In the genomic region with DNA sequence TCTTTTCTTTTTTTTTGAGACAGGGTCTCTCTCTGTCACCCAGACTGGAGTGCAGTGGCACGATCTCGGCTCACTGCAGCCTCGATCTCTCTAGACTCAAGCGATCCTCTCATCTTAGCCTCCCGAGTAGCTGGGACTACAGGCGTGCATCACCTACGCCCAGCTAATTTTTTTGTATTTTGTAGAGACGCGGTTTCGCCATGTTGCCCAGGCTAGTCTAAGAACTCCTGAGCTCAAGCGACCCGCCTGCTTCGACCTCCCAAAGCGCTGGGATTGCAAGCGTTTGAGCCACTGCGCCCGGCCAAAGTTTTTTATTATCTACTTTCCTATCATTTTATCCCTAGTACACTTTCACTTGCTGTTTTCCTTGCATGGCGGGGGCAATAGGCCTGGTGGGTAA, we compare ENCODE assay signal across 9 cellular contexts. TPM values are rescaled to one million over a fixed set of nuclear protein-coding genes. Genes with fewer than 3 reads are reported as not detected.
DNase-seq lines count a peak whose midpoint lies in the region.
"Had no signal": no experiment of that assay in that cellular context is flagged by ENCODE, and none has a peak within 500 bp of the region (broad histone marks: within the 10 kb centered on the region; RNA-seq: fewer than 3 reads in every experiment).

No MANE protein-coding gene starts in this region.

- H3K36me3 Mint-ChIP-seq in activated naive CD4-positive, alpha-beta T cell treated with anti-CD3 and anti-CD28 coated beads, Interleukin-2, amount 50 U/mL, for 24 hours: peaks cover 12% of the 10 kb centered on the region
- H3K36me3 Mint-ChIP-seq in activated CD4-positive, alpha-beta memory T cell treated with anti-CD3 and anti-CD28 coated beads, Interleukin-2, amount 10 ng/mL, durations not matched to agents 7 days and 5 days (ENCODE audit: low read depth): peaks cover 49% of the 10 kb centered on the region

- H3K27me3 Mint-ChIP-seq in activated naive CD4-positive, alpha-beta T cell treated with anti-CD3 and anti-CD28 coated beads, Interleukin-2, amount 50 U/mL, for 24 hours: no peaks in the 10 kb centered on the region
- H3K27me3 Mint-ChIP-seq in activated CD4-positive, alpha-beta memory T cell treated with anti-CD3 and anti-CD28 coated beads, Interleukin-2, amount 10 ng/mL, durations not matched to agents 7 days and 5 days: no peaks in the 10 kb centered on the region

- POLR2A ChIA-PET in activated CD4-positive, alpha-beta memory T cell treated with anti-CD3 and anti-CD28 coated beads, Interleukin-2, amount 10 ng/mL, durations not matched to agents 7 days and 5 days (lab: Charles Lee): interaction anchor here (0.7 to 3.5 kb wide), 8 partner anchors 8 to 155 kb away, joined by 3 to 48 read pairs (median 4); a partner anchor contains a TSS

- no peak for DNase-seq in activated naive CD4-positive, alpha-beta T cell (lab: John Stamatoyannopoulos, UW)
- DNase-seq in activated CD4-positive, alpha-beta memory T cell treated with anti-CD3 and anti-CD28 coated beads, Interleukin-2, amount 10 ng/mL, durations not matched to agents 7 days and 5 days: no peak
- DNase-seq in caudate nucleus (lab: John Stamatoyannopoulos, UW) (no peak), foreskin melanocyte (no peak), DMS79 (lab: John Stamatoyannopoulos, UW) (no peak)

- CTCF ChIA-PET in activated CD4-positive, alpha-beta memory T cell treated with anti-CD3 and anti-CD28 coated beads, Interleukin-2, amount 10 ng/mL, durations not matched to agents 7 days and 5 days (lab: Charles Lee): interaction anchor here (0.8 to 1.5 kb wide), 5 partner anchors 12 to 154 kb away, joined by 4 to 5 read pairs (median 5); a partner anchor contains a TSS

- H3K4me3 Mint-ChIP-seq in activated naive CD4-positive, alpha-beta T cell treated with anti-CD3 and anti-CD28 coated beads, Interleukin-2, amount 50 U/mL, for 24 hours: peak overlapping the region; percentile 94
- H3K4me3 Mint-ChIP-seq in activated CD4-positive, alpha-beta memory T cell treated with anti-CD3 and anti-CD28 coated beads, Interleukin-2, amount 10 ng/mL, durations not matched to agents 7 days and 5 days: peak overlapping the region; percentile 96

- H3K27ac Mint-ChIP-seq in activated naive CD4-positive, alpha-beta T cell treated with anti-CD3 and anti-CD28 coated beads, Interleukin-2, amount 50 U/mL, for 24 hours: no peak overlapping the region
- peak overlapping the region; percentile 97 for H3K27ac Mint-ChIP-seq in activated CD4-positive, alpha-beta memory T cell treated with anti-CD3 and anti-CD28 coated beads, Interleukin-2, amount 10 ng/mL, durations not matched to agents 7 days and 5 days

- H3K4me1 ChIP-seq in thymus (ENCODE audit: control insufficient read depth, insufficient read depth, low read length): peaks cover 11% of the 10 kb centered on the region

- no peaks in the 10 kb centered on the region for H3K36me3 ChIP-seq in thymus (ENCODE audit: control insufficient read depth, insufficient read depth)

- H3K9me3 Mint-ChIP-seq in activated naive CD4-positive, alpha-beta T cell treated with anti-CD3 and anti-CD28 coated beads, Interleukin-2, amount 50 U/mL, for 24 hours: no peaks in the 10 kb centered on the region
- peaks cover 4% of the 10 kb centered on the region for H3K9me3 Mint-ChIP-seq in activated CD4-positive, alpha-beta memory T cell treated with anti-CD3 and anti-CD28 coated beads, Interleukin-2, amount 10 ng/mL, durations not matched to agents 7 days and 5 days

- H3K4me1 Mint-ChIP-seq in activated naive CD4-positive, alpha-beta T cell treated with anti-CD3 and anti-CD28 coated beads, Interleukin-2, amount 50 U/mL, for 24 hours: peaks cover 73% of the 10 kb centered on the region
- peaks cover 58% of the 10 kb centered on the region for H3K4me1 Mint-ChIP-seq in activated CD4-positive, alpha-beta memory T cell treated with anti-CD3 and anti-CD28 coated beads, Interleukin-2, amount 10 ng/mL, durations not matched to agents 7 days and 5 days

- H3K27ac ChIP-seq in thymus (ENCODE audit: low read depth) (peak overlapping the region; percentile 38), caudate nucleus (ENCODE audit: low read depth, low read length) (no peak overlapping the region)

- WGBS in thymus: 98% methylated on average over 18 of the region's 18 CpGs

- H3K9me3 ChIP-seq in iPS-18c (ENCODE audit: control insufficient read depth, insufficient read depth, low read length) (no peaks in the 10 kb centered on the region), thymus (ENCODE audit: control insufficient read depth) (no peaks in the 10 kb centered on the region)

- H3K4me3 ChIP-seq in iPS-18c (ENCODE audit: insufficient read depth, low read depth, low read length) (0 out of 2 replicates have a peak overlapping the region, but pooled peaks have one; percentile 91), thymus (ENCODE audit: low read length) (peak overlapping the region; percentile 79)

- no peaks in the 10 kb centered on the region for H3K27me3 ChIP-seq in thymus (ENCODE audit: control insufficient read depth, insufficient read depth)

RNA-seq across cellular contexts. Expression of a gene that starts 1.4 kb away (rescaled TPM):
- total RNA-seq in activated CD4-positive, alpha-beta memory T cell treated with anti-CD3 and anti-CD28 coated beads, Interleukin-2, amount 10 ng/mL, durations not matched to agents 7 days and 5 days: 100 to 1,000 TPM; 116 to 117 TPM
- 13.8 TPM for polyA plus RNA-seq in thymus

RNA-seq across cellular contexts. Expression of a gene that starts 54.6 kb away (rescaled TPM):
- not detected for total RNA-seq in activated CD4-positive, alpha-beta memory T cell treated with anti-CD3 and anti-CD28 coated beads, Interleukin-2, amount 10 ng/mL, durations not matched to agents 7 days and 5 days
- polyA plus RNA-seq in thymus: not detected
- total RNA-seq: myocyte had no signal
